In the genomic region with DNA sequence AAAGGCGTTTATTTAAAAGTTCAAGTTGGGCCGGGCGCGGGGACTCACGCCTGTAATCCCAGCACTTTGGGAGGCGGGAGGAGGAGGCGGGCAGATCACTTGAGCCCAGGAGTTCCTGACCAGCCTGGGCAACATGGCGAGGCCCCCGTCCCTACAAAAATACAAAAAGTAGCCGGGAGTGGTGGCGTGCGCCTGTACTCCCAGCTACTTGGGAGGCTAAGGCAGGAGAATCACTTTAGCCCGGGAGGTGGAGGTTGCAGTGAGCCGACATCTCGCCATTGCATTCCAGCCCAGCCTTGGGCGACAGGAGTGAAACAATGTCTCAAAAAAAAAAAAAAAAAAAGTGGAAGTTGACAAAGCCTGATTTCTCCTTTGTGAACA, we compare ENCODE assay signal across 1 cellular context.
TF ChIP-seq lines count a peak whose summit lies in the region.

No MANE protein-coding gene starts in this region.

TF ChIP-seq in endothelial cell of umbilical vein, 7 proteins besides CTCF, POLR2A, EP300 and RAD21:
- TF ChIP-seq GATA2 (IDR thresholded peaks at IDR 0.05; ENCODE audit: insufficient read depth, insufficient read length, low read depth, low read length) (no peak), MYC (IDR thresholded peaks at IDR 0.05; ENCODE audit: low read depth, low read length) (no peak), POLR2AphosphoS5 (IDR thresholded peaks at IDR 0.05; ENCODE audit: insufficient read depth, low read depth, low read length) (no peak)
- TF ChIP-seq, protein P1, sequence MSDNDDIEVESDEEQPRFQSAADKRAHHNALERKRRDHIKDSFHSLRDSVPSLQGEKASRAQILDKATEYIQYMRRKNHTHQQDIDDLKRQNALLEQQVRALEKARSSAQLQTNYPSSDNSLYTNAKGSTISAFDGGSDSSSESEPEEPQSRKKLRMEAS (IDR thresholded peaks at IDR 0.05; ENCODE audit: insufficient read depth, insufficient read length) = no peak
